Comparison of ENCODE assay signal across 2 cellular contexts in the genomic region with DNA sequence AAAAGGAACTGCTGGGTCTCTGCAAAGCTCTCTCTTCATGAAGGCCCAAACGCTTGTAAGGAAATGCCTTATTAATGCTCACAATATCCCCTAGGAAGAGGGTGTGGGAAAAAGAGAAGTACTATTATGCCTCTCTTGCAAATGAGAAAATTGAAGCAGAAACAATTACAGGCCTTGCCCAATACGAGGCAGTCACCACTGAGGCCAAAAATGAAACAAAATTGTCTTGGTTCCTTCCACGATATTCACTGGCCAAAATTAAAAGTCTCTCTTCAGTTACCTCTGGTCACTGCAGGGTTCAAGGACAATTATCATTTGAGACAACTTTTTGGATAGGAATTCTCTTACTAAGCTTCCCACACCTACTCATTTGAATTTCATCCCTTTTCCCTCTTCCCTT.
TF ChIP-seq lines count a peak whose summit lies in the region.

No MANE protein-coding gene starts in this region.

TF ChIP-seq in liver, 16 proteins besides CTCF, POLR2A, EP300 and RAD21:
- TF ChIP-seq HNF4A (conservative IDR thresholded peaks at IDR 0.05), result no peak
- no peak for TF ChIP-seq NR2F2 (IDR thresholded peaks at IDR 0.05)
- TF ChIP-seq FOXA1 (IDR thresholded peaks at IDR 0.05), result no peak
- TF ChIP-seq HNF4G (IDR thresholded peaks at IDR 0.05), result no peak
- TF ChIP-seq, protein P1, sequence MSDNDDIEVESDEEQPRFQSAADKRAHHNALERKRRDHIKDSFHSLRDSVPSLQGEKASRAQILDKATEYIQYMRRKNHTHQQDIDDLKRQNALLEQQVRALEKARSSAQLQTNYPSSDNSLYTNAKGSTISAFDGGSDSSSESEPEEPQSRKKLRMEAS (IDR thresholded peaks at IDR 0.05), result no peak
- TF ChIP-seq, protein P2, sequence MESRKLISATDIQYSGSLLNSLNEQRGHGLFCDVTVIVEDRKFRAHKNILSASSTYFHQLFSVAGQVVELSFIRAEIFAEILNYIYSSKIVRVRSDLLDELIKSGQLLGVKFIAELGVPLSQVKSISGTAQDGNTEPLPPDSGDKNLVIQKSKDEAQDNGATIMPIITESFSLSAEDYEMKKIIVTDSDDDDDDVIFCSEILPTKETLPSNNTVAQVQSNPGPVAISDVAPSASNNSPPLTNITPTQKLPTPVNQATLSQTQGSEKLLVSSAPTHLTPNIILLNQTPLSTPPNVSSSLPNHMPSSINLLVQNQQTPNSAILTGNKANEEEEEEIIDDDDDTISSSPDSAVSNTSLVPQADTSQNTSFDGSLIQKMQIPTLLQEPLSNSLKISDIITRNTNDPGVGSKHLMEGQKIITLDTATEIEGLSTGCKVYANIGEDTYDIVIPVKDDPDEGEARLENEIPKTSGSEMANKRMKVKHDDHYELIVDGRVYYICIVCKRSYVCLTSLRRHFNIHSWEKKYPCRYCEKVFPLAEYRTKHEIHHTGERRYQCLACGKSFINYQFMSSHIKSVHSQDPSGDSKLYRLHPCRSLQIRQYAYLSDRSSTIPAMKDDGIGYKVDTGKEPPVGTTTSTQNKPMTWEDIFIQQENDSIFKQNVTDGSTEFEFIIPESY (IDR thresholded peaks at IDR 0.05), result no peak
- TF ChIP-seq, protein P3, sequence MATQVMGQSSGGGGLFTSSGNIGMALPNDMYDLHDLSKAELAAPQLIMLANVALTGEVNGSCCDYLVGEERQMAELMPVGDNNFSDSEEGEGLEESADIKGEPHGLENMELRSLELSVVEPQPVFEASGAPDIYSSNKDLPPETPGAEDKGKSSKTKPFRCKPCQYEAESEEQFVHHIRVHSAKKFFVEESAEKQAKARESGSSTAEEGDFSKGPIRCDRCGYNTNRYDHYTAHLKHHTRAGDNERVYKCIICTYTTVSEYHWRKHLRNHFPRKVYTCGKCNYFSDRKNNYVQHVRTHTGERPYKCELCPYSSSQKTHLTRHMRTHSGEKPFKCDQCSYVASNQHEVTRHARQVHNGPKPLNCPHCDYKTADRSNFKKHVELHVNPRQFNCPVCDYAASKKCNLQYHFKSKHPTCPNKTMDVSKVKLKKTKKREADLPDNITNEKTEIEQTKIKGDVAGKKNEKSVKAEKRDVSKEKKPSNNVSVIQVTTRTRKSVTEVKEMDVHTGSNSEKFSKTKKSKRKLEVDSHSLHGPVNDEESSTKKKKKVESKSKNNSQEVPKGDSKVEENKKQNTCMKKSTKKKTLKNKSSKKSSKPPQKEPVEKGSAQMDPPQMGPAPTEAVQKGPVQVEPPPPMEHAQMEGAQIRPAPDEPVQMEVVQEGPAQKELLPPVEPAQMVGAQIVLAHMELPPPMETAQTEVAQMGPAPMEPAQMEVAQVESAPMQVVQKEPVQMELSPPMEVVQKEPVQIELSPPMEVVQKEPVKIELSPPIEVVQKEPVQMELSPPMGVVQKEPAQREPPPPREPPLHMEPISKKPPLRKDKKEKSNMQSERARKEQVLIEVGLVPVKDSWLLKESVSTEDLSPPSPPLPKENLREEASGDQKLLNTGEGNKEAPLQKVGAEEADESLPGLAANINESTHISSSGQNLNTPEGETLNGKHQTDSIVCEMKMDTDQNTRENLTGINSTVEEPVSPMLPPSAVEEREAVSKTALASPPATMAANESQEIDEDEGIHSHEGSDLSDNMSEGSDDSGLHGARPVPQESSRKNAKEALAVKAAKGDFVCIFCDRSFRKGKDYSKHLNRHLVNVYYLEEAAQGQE (IDR thresholded peaks at IDR 0.05), result no peak
- TF ChIP-seq, protein P4, sequence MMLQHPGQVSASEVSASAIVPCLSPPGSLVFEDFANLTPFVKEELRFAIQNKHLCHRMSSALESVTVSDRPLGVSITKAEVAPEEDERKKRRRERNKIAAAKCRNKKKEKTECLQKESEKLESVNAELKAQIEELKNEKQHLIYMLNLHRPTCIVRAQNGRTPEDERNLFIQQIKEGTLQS (IDR thresholded peaks at IDR 0.05), result no peak
- no peak for TF ChIP-seq TAF1 (conservative IDR thresholded peaks at IDR 0.05)
- no peak for TF ChIP-seq FOXA2 (IDR thresholded peaks at IDR 0.05)
- TF ChIP-seq GABPA (IDR thresholded peaks at IDR 0.05 in 1 of 2, conservative IDR thresholded peaks at IDR 0.05 in 1 of 2), result no peak
- no peak for TF ChIP-seq YY1 (IDR thresholded peaks at IDR 0.05)
- no peak for TF ChIP-seq RXRA (IDR thresholded peaks at IDR 0.05)
- TF ChIP-seq JUND (IDR thresholded peaks at IDR 0.05), result no peak

TF ChIP-seq in HepG2, 621 proteins besides CTCF, POLR2A, EP300 and RAD21:
- TF ChIP-seq ZNF746 (CRISPR knock-in tag; IDR thresholded peaks at IDR 0.05) (no peak), ZNF333 (CRISPR knock-in tag; IDR thresholded peaks at IDR 0.05; ENCODE audit: borderline replicate concordance) (no peak), TGIF2 (CRISPR knock-in tag; IDR thresholded peaks at IDR 0.05) (no peak), IKZF4 (CRISPR knock-in tag; IDR thresholded peaks at IDR 0.05; ENCODE audit: borderline replicate concordance, low read depth, not compliant biosample characterization) (no peak), SATB2 (CRISPR knock-in tag; IDR thresholded peaks at IDR 0.05) (no peak), ZNF816 (CRISPR knock-in tag; IDR thresholded peaks at IDR 0.05; ENCODE audit: borderline replicate concordance) (no peak), ZNF614 (CRISPR knock-in tag; IDR thresholded peaks at IDR 0.05; ENCODE audit: borderline replicate concordance) (no peak)
- TF ChIP-seq, protein P5, sequence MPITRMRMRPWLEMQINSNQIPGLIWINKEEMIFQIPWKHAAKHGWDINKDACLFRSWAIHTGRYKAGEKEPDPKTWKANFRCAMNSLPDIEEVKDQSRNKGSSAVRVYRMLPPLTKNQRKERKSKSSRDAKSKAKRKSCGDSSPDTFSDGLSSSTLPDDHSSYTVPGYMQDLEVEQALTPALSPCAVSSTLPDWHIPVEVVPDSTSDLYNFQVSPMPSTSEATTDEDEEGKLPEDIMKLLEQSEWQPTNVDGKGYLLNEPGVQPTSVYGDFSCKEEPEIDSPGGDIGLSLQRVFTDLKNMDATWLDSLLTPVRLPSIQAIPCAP (CRISPR knock-in tag; IDR thresholded peaks at IDR 0.05; ENCODE audit: low read depth), result no peak
